14 cellular contexts compared by ENCODE assay signal in the genomic region with DNA sequence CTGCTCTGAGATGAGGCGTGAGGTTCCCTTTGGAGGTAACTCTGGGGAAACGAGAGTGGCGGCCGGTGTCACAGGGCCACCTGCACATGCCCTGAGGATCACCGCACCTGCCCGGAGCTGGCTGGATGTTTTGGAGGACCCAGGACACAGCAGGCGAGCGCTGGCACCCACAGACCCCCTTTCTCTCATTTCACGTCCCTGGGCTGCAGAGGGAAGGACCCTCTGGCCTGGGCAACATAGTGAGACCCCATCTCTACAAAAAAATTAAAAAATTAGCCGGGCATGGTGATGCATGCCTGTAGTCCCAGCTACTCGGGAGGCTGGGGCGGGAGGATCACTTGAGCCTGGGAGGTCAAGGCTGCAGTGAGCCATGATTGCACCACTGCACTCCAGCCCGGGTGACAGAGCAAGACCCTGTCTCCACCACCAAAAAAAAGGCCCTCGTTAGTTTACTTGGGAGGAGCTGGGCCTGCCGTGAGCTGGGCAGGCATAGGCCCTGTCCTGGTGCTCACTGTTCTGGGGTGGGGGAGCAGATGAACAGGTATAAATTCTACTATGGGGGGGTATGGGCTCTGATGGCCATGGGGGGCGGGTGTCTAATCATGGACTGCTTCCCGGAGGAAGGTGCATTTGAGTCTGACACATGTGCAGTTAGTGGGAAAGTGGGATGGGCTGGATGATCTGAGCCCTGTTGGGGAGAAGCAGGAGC.
DNase-seq lines count a peak whose midpoint lies in the region; ATAC-seq, FAIRE-seq and TF ChIP-seq lines count a peak whose summit lies in the region.
"Had no signal": no experiment of that assay in that cellular context is flagged by ENCODE, and none has a peak within 500 bp of the region (broad histone marks: within the 10 kb centered on the region; RNA-seq: fewer than 3 reads in every experiment).

No MANE protein-coding gene starts in this region.

- H2BK120ac ChIP-seq in H1 (replicated peaks; ENCODE audit: low read depth, low read length) = no peak overlapping the region

- H4K5ac ChIP-seq in H1 (ENCODE audit: insufficient read length, low read depth, low read length) = no peak overlapping the region

- no peak overlapping the region for H4K91ac ChIP-seq in H1 (replicated peaks; ENCODE audit: insufficient read length, low read length)

- no peak overlapping the region for H3K4me3 ChIP-seq in H1 (ENCODE audit: extremely low read depth in 1 of 4, insufficient read depth in 2 of 4, low read depth in 3 of 4, low read length in 4 of 4)
- H3K4me3 ChIP-seq: GM23248 had no signal

- peaks cover 0 to 3% (median 0%) of the 10 kb centered on the region in 4 experiments; a peak in 2 of 7 replicates for H3K4me1 ChIP-seq in H1 (replicated peaks in 1 of 4; ENCODE audit: control insufficient read depth in 3 of 4, insufficient read depth in 4 of 4, low read length in 3 of 4)

- no peak for TF ChIP-seq EP300 in H1 (IDR thresholded peaks at IDR 0.05; ENCODE audit: borderline replicate concordance in 1 of 2, low read depth in 2 of 2, low read length in 2 of 2)

- WGBS in H1 (ENCODE audit: extremely low coverage in 1 of 2, insufficient coverage in 1 of 2, insufficient read length in 1 of 2, insufficient replicate concordance in 2 of 2, low coverage in 1 of 2, low lambda C conversion rate in 2 of 2, missing lambda C conversion rate in 1 of 2), 2 experiments = 91% methylated on average over 16 of the region's 17 CpGs; no CpG with 5 or more reads in 1 of the 2 experiments

- no peak overlapping the region for H2BK20ac ChIP-seq in H1 (ENCODE audit: low read length)

- H3K27me3 Mint-ChIP-seq in T-helper 1 cell treated with Interleukin-12 subunit alpha and Interleukin-12 subunit beta and Interleukin-4 antibody, amounts not matched to agents 30 μg/mL and 1 μg/mL, for 36 hours (ENCODE audit: low read depth) = peaks cover 12% of the 10 kb centered on the region

- CTCF ChIA-PET in H1 (lab: Charles Lee; ENCODE audit: partially characterized antibody) = interaction anchor here (0.6 to 3.7 kb wide), 13 partner anchors 8 to 806 kb away, joined by 3 to 20 read pairs (median 4); no protein-coding TSS in a partner anchor

- H2BK12ac ChIP-seq in H1 (ENCODE audit: low read depth, low read length) = no peak overlapping the region

- H3K23ac ChIP-seq in H1 (ENCODE audit: insufficient read length) = no peak overlapping the region

- no peak overlapping the region for H3K14ac ChIP-seq in H1 (ENCODE audit: insufficient read length)

- H2BK5ac ChIP-seq in H1 (ENCODE audit: low read depth, low read length) = no peak overlapping the region

- DNase-seq in T-helper 1 cell (no peak), Right ventricle myocardium superior (peak; percentile 23), Right ventricle myocardium inferior (ENCODE audit: missing footprints) (no peak), H1 (ENCODE audit: low read depth in 1 of 2, low spot score in 2 of 2) (no peak), posterior vena cava (ENCODE audit: low spot score) (peak; percentile 68), HPDE6-E6E7 (ENCODE audit: extremely low spot score) (no peak), glomerular visceral epithelial cell (ENCODE audit: extremely low spot score) (no peak)
- DNase-seq: CD4-positive, CD25-positive, alpha-beta regulatory T cell had no signal

- H3K9ac ChIP-seq in H1 (replicated peaks in 1 of 4; ENCODE audit: extremely low read depth in 1 of 4, low read depth in 3 of 4, low read length in 3 of 4) = no peak overlapping the region
- H3K9ac ChIP-seq: GM23248 had no signal

- no peak overlapping the region for H2AFZ ChIP-seq in H1 (ENCODE audit: low read length)
- H2AFZ ChIP-seq: GM23248 had no signal

- no peak for FAIRE-seq in H1 (lab: Jason Lieb, UNC)
- FAIRE-seq: HepG2, HTR-8/SVneo had no signal

- no peak overlapping the region for H3K56ac ChIP-seq in H1 (replicated peaks; ENCODE audit: insufficient read length, low read depth, low read length)

- H3K4me1 Mint-ChIP-seq in T-helper 1 cell treated with Interleukin-12 subunit alpha and Interleukin-12 subunit beta and Interleukin-4 antibody, amounts not matched to agents 30 μg/mL and 1 μg/mL, for 36 hours (ENCODE audit: low read depth) = peaks cover 25% of the 10 kb centered on the region

- H2BK15ac ChIP-seq in H1 (ENCODE audit: low read length) = no peak overlapping the region

- peak overlapping the region; percentile 48; the same call in 1 of the 2 replicates for H3K18ac ChIP-seq in H1 (ENCODE audit: extremely low read depth, low read length)

- no peak for TF ChIP-seq RAD21 in H1 (IDR thresholded peaks at IDR 0.05 in 1 of 2, conservative IDR thresholded peaks at IDR 0.05 in 1 of 2; ENCODE audit: low read depth in 2 of 2, low read length in 2 of 2)

- no peak overlapping the region for H3K4ac ChIP-seq in H1 (replicated peaks; ENCODE audit: insufficient read length, low read depth, low read length)

- no peak overlapping the region for H4K8ac ChIP-seq in H1 (ENCODE audit: extremely low read depth, insufficient read depth, low read length)

- ATAC-seq in Right ventricle myocardium superior (ENCODE audit: poor library complexity) = no peak
- ATAC-seq in Right ventricle myocardium inferior = no peak

- intact Hi-C loops in Right ventricle myocardium superior (cut with DNase I) (no loop called here), Right ventricle myocardium inferior (cut with DNase I) (loop anchor here (10.0 kb wide), 1 partner anchor 398 kb away; no protein-coding TSS in a partner anchor), posterior vena cava (cut with DNase I) (no loop called here)

- peak overlapping the region; percentile 55 for H3K27ac Mint-ChIP-seq in T-helper 1 cell treated with Interleukin-12 subunit alpha and Interleukin-12 subunit beta and Interleukin-4 antibody, amounts not matched to agents 30 μg/mL and 1 μg/mL, for 36 hours
- H3K27ac Mint-ChIP-seq: H9 had no signal

- peaks cover 0 to 6% of the 10 kb centered on the region in 2 experiments; a peak in 2 of 4 replicates for H3K9me3 ChIP-seq in H1 (ENCODE audit: insufficient read depth in 2 of 2, low read depth in 1 of 2, low read length in 1 of 2)

- H3K4me3 Mint-ChIP-seq in T-helper 1 cell treated with Interleukin-12 subunit alpha and Interleukin-12 subunit beta and Interleukin-4 antibody, amounts not matched to agents 30 μg/mL and 1 μg/mL, for 36 hours = no peak overlapping the region
- H3K4me3 Mint-ChIP-seq: H9 had no signal

- no peak for TF ChIP-seq POLR2A in H1 (IDR thresholded peaks at IDR 0.05; ENCODE audit: control extremely low read depth in 1 of 2, low read depth in 2 of 2, low read length in 2 of 2)

- H3K36me3 ChIP-seq in H1 (ENCODE audit: control insufficient read depth in 2 of 4, insufficient read depth in 4 of 4, low read length in 3 of 4) = no peaks in the 10 kb centered on the region

- H3K27ac ChIP-seq in H1 (ENCODE audit: low read depth, low read length) = no peak overlapping the region
- H3K27ac ChIP-seq: 22Rv1, GM23248 had no signal

- peaks cover 1% of the 10 kb centered on the region for H3K36me3 Mint-ChIP-seq in T-helper 1 cell treated with Interleukin-12 subunit alpha and Interleukin-12 subunit beta and Interleukin-4 antibody, amounts not matched to agents 30 μg/mL and 1 μg/mL, for 36 hours (ENCODE audit: low read depth)
- H3K36me3 Mint-ChIP-seq: CD4-positive, CD25-positive, alpha-beta regulatory T cell had no signal

- H3K23me2 ChIP-seq in H1 (ENCODE audit: low read depth, low read length) = no peaks in the 10 kb centered on the region

- H3K4me2 ChIP-seq in H1 (ENCODE audit: insufficient read depth in 1 of 2, low read depth in 2 of 2, low read length in 2 of 2) = no peak overlapping the region

- no peak for TF ChIP-seq CTCF in H1 (IDR thresholded peaks at IDR 0.05; ENCODE audit: control extremely low read depth in 1 of 3, insufficient read depth in 1 of 3, low read depth in 1 of 3, low read length in 3 of 3)

- no peaks in the 10 kb centered on the region for H3K79me2 ChIP-seq in H1 (ENCODE audit: control insufficient read depth in 1 of 2, insufficient read depth in 2 of 2, low read length in 2 of 2)

- POLR2A ChIA-PET in H1 (lab: Charles Lee; ENCODE audit: partially characterized antibody) = no interaction called here

- H3K27me3 ChIP-seq in H1 (replicated peaks in 1 of 4; ENCODE audit: control insufficient read depth in 3 of 4, extremely low read depth in 1 of 4, insufficient read depth in 3 of 4, low read length in 3 of 4) = no peaks in the 10 kb centered on the region

- H2AK5ac ChIP-seq in H1 (ENCODE audit: low read depth, low read length) = no peak overlapping the region

- peaks cover 16% of the 10 kb centered on the region for H3K9me3 Mint-ChIP-seq in T-helper 1 cell treated with Interleukin-12 subunit alpha and Interleukin-12 subunit beta and Interleukin-4 antibody, amounts not matched to agents 30 μg/mL and 1 μg/mL, for 36 hours

- H3K79me1 ChIP-seq in H1 (ENCODE audit: low read depth, low read length) = no peaks in the 10 kb centered on the region

- H4K20me1 ChIP-seq in H1 (replicated peaks in 1 of 2; ENCODE audit: control insufficient read depth in 1 of 2, insufficient read depth in 2 of 2, low read length in 2 of 2) = no peaks in the 10 kb centered on the region

TF ChIP-seq in H1, 55 proteins besides CTCF, POLR2A, EP300 and RAD21 (continues in another document):
- TF ChIP-seq, protein P1, sequence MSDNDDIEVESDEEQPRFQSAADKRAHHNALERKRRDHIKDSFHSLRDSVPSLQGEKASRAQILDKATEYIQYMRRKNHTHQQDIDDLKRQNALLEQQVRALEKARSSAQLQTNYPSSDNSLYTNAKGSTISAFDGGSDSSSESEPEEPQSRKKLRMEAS (IDR thresholded peaks at IDR 0.05) = no peak
- TF ChIP-seq PHF8 (conservative IDR thresholded peaks at IDR 0.05; ENCODE audit: low read depth, low read length) (no peak), ASH2L (IDR thresholded peaks at IDR 0.05; ENCODE audit: low read length) (no peak), ZNF274 (IDR thresholded peaks at IDR 0.05; ENCODE audit: borderline replicate concordance, extremely low read depth, low read length) (no peak), POU5F1 (IDR thresholded peaks at IDR 0.05; ENCODE audit: low read depth, low read length) (no peak), GABPA (IDR thresholded peaks at IDR 0.05; ENCODE audit: borderline replicate concordance, insufficient read depth, low read length) (no peak), JUN (IDR thresholded peaks at IDR 0.05; ENCODE audit: low read depth, low read length) (no peak), KDM4A (IDR thresholded peaks at IDR 0.05; ENCODE audit: low read depth, low read length, severe bottlenecking) (no peak), SP4 (IDR thresholded peaks at IDR 0.05; ENCODE audit: low read length) (no peak), TAF7 (optimal IDR thresholded peaks at IDR 0.05; ENCODE audit: borderline replicate concordance, low read depth, low read length) (no peak), SIRT6 (IDR thresholded peaks at IDR 0.05; ENCODE audit: low read length) (no peak)
- TF ChIP-seq, protein P2, sequence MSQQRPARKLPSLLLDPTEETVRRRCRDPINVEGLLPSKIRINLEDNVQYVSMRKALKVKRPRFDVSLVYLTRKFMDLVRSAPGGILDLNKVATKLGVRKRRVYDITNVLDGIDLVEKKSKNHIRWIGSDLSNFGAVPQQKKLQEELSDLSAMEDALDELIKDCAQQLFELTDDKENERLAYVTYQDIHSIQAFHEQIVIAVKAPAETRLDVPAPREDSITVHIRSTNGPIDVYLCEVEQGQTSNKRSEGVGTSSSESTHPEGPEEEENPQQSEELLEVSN (IDR thresholded peaks at IDR 0.05) = no peak

Comparison
In these comparisons a context has a peak if more than half of its experiments do, and no peak if none do; other contexts are left out.
1. DNase-seq: peak in Right ventricle myocardium superior (single experiment) and posterior vena cava (single experiment); none in T-helper 1 cell (0 of 5), Right ventricle myocardium inferior (single experiment), H1 (0 of 2), HPDE6-E6E7 (single experiment) and glomerular visceral epithelial cell (single experiment).